Comparison of ENCODE assay signal across 1 cellular context in the genomic region with DNA sequence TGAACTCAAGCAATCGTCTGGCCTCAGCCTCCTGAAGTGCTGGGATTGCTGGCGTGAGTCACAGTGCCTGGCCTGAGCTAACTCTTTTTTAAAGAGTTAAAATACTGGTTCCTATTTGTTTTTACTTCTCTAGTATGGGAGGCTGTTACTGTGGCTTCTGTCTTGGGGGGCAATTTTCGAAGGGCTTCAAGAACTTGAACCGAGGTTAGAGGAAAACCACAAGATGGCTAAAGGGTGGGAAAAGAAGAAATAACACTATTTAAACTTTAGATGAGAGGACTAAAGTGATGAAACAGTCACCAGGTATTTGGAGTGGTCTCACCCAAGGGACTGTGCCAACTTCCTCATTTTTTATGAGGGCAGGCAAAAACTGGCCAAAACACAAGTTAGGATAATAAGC.
TF ChIP-seq lines count a peak whose summit lies in the region.

No MANE protein-coding gene starts in this region.

TF ChIP-seq in HCT116, 20 proteins besides CTCF, POLR2A, EP300 and RAD21 (continued from another document):
- TF ChIP-seq ZNF274 (IDR thresholded peaks at IDR 0.05; ENCODE audit: low read depth, low read length) (no peak), EZH2 (IDR thresholded peaks at IDR 0.05) (no peak), EGR1 (IDR thresholded peaks at IDR 0.05; ENCODE audit: low read depth) (no peak), SIN3A (IDR thresholded peaks at IDR 0.05; ENCODE audit: low read depth) (no peak), TCF7L2 (IDR thresholded peaks at IDR 0.05; ENCODE audit: borderline replicate concordance, extremely low read depth, insufficient read depth, insufficient read length) (no peak), SP1 (IDR thresholded peaks at IDR 0.05; ENCODE audit: low read depth) (peak; percentile 88), ZFX (IDR thresholded peaks at IDR 0.05) (no peak), ELF1 (IDR thresholded peaks at IDR 0.05; ENCODE audit: borderline replicate concordance, low read depth) (no peak; the same call in 1 of the 2 replicates), CEBPB (IDR thresholded peaks at IDR 0.05; ENCODE audit: low read depth) (peak; percentile 56; the same call in 1 of the 2 replicates), YY1 (IDR thresholded peaks at IDR 0.05; ENCODE audit: extremely low read depth, insufficient replicate concordance, low read depth, low read length) (peak; percentile 18), CBX3 (IDR thresholded peaks at IDR 0.05; ENCODE audit: low read depth) (no peak), FOSL1 (IDR thresholded peaks at IDR 0.05; ENCODE audit: low read depth) (peak; percentile 59), POLR2AphosphoS5 (IDR thresholded peaks at IDR 0.05; ENCODE audit: low read depth, low read length) (no peak)
- TF ChIP-seq, protein P1, sequence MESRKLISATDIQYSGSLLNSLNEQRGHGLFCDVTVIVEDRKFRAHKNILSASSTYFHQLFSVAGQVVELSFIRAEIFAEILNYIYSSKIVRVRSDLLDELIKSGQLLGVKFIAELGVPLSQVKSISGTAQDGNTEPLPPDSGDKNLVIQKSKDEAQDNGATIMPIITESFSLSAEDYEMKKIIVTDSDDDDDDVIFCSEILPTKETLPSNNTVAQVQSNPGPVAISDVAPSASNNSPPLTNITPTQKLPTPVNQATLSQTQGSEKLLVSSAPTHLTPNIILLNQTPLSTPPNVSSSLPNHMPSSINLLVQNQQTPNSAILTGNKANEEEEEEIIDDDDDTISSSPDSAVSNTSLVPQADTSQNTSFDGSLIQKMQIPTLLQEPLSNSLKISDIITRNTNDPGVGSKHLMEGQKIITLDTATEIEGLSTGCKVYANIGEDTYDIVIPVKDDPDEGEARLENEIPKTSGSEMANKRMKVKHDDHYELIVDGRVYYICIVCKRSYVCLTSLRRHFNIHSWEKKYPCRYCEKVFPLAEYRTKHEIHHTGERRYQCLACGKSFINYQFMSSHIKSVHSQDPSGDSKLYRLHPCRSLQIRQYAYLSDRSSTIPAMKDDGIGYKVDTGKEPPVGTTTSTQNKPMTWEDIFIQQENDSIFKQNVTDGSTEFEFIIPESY (IDR thresholded peaks at IDR 0.05; ENCODE audit: extremely low read depth, insufficient replicate concordance, low read length), result no peak
- TF ChIP-seq, protein P2, sequence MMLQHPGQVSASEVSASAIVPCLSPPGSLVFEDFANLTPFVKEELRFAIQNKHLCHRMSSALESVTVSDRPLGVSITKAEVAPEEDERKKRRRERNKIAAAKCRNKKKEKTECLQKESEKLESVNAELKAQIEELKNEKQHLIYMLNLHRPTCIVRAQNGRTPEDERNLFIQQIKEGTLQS (IDR thresholded peaks at IDR 0.05), result no peak
- TF ChIP-seq, protein P3, sequence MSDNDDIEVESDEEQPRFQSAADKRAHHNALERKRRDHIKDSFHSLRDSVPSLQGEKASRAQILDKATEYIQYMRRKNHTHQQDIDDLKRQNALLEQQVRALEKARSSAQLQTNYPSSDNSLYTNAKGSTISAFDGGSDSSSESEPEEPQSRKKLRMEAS (IDR thresholded peaks at IDR 0.05), result no peak
- TF ChIP-seq, protein P4, sequence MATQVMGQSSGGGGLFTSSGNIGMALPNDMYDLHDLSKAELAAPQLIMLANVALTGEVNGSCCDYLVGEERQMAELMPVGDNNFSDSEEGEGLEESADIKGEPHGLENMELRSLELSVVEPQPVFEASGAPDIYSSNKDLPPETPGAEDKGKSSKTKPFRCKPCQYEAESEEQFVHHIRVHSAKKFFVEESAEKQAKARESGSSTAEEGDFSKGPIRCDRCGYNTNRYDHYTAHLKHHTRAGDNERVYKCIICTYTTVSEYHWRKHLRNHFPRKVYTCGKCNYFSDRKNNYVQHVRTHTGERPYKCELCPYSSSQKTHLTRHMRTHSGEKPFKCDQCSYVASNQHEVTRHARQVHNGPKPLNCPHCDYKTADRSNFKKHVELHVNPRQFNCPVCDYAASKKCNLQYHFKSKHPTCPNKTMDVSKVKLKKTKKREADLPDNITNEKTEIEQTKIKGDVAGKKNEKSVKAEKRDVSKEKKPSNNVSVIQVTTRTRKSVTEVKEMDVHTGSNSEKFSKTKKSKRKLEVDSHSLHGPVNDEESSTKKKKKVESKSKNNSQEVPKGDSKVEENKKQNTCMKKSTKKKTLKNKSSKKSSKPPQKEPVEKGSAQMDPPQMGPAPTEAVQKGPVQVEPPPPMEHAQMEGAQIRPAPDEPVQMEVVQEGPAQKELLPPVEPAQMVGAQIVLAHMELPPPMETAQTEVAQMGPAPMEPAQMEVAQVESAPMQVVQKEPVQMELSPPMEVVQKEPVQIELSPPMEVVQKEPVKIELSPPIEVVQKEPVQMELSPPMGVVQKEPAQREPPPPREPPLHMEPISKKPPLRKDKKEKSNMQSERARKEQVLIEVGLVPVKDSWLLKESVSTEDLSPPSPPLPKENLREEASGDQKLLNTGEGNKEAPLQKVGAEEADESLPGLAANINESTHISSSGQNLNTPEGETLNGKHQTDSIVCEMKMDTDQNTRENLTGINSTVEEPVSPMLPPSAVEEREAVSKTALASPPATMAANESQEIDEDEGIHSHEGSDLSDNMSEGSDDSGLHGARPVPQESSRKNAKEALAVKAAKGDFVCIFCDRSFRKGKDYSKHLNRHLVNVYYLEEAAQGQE (IDR thresholded peaks at IDR 0.05; ENCODE audit: low read depth), result no peak
